25 cellular contexts compared by ENCODE assay signal in the genomic region with DNA sequence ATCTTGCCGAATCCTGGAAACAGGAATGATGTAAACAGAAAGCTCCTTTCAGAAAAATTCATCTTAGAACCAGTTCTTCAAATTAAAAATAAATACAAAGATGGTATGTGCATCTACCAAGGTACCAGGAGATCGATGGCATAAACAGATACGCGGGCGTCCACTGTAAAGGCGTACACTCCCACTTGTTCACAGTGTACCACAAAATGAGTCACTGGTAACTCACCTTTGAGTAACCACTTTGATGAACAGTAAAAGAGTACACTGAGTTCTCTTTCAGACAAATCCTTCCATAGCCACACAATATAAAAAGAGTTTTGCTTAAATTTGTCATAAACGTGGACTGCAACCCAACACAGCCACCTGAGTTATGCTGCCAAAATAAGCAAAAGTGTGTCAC.
DNase-seq lines count a peak whose midpoint lies in the region; ATAC-seq and TF ChIP-seq lines count a peak whose summit lies in the region.
"Had no signal": no experiment of that assay in that cellular context is flagged by ENCODE, and none has a peak within 500 bp of the region (broad histone marks: within the 10 kb centered on the region; RNA-seq: fewer than 3 reads in every experiment).

No MANE protein-coding gene starts in this region.

- H3F3A ChIP-seq in PC-3 (ENCODE audit: low read length, unreplicated experiment) = no peaks in the 10 kb centered on the region

- no peaks in the 10 kb centered on the region for H3K27me3 ChIP-seq in PC-3 (ENCODE audit: low read length)
- H3K27me3 ChIP-seq in left ventricle myocardium inferior (ENCODE audit: low read depth) = peaks cover 19% of the 10 kb centered on the region
- H3K27me3 ChIP-seq: body of pancreas, colonic mucosa, pancreas, right lobe of liver, upper lobe of left lung had no signal

- no peaks in the 10 kb centered on the region for H3K9me2 ChIP-seq in PC-3 (replicated peaks; ENCODE audit: low read length)

- peak overlapping the region; percentile 73 for H3K27ac ChIP-seq in PC-3 (ENCODE audit: low read length)
- no peak overlapping the region for H3K27ac ChIP-seq in left ventricle myocardium inferior (replicated peaks)
- H3K27ac ChIP-seq: body of pancreas, colonic mucosa, heart right ventricle, pancreas, right lobe of liver, SK-N-MC, upper lobe of left lung had no signal

- DNase-seq in Daoy (ENCODE audit: low read depth) (peak; percentile 27), PC-3 (peak; percentile 89), astrocyte of the spinal cord (ENCODE audit: low read depth, low spot score) (peak; percentile 65), kidney tubule cell (ENCODE audit: low spot score) (peak; percentile 31), left ventricle myocardium inferior (no peak), putamen (ENCODE audit: low spot score) (no peak), NCI-H1417 treated with DMSO at 0.1 percent for 48 hours (lab: John Stamatoyannopoulos, UW) (no peak)
- DNase-seq in effector CD8-positive, alpha-beta T cell (lab: John Stamatoyannopoulos, UW) = no peak
- DNase-seq: activated CD8-positive, alpha-beta memory T cell treated with anti-CD3 and anti-CD28 coated beads, Interleukin-2, amount 50 U/mL, for 4 hours; body of pancreas; CD4-positive, alpha-beta T cell; colonic mucosa; DMS 273 treated with DMSO at 0.1 percent for 48 hours; GDM1; heart right ventricle; left ventricle myocardium superior; midbrain; NCI-H1694; pancreas; right lobe of liver; stimulated activated CD4-positive, alpha-beta T cell treated with anti-CD3 and anti-CD28 coated beads, Interleukin-15, amount 100 ng/mL, for 24 hours had no signal

- H3K9me3 ChIP-seq in PC-3 (ENCODE audit: low read length) = no peaks in the 10 kb centered on the region
- H3K9me3 ChIP-seq in left ventricle myocardium inferior (replicated peaks) = no peaks in the 10 kb centered on the region
- H3K9me3 ChIP-seq: body of pancreas, colonic mucosa, heart right ventricle, pancreas, right lobe of liver, upper lobe of left lung had no signal

- no peak overlapping the region for H3K4me3 ChIP-seq in PC-3 (ENCODE audit: low read length)
- no peak overlapping the region for H3K4me3 ChIP-seq in astrocyte of the spinal cord (ENCODE audit: low read depth, low read length)
- H3K4me3 ChIP-seq in left ventricle myocardium inferior = no peak overlapping the region
- H3K4me3 ChIP-seq: body of pancreas, colonic mucosa, right lobe of liver had no signal

- H3K36me3 ChIP-seq in PC-3 (ENCODE audit: low read depth, low read length) (no peaks in the 10 kb centered on the region), left ventricle myocardium inferior (no peaks in the 10 kb centered on the region)
- H3K36me3 ChIP-seq: colonic mucosa, heart right ventricle, pancreas, right lobe of liver, upper lobe of left lung had no signal

- no TSS peak for BruUV-seq in PC-3 (replicated peaks; lab: Mats Ljungman, UMichigan)

- H3K9ac ChIP-seq in PC-3 (ENCODE audit: low read length) = no peak overlapping the region

- no peak for TF ChIP-seq CTCF in PC-3 (conservative IDR thresholded peaks at IDR 0.05; ENCODE audit: low read depth, low read length)
- no peak for TF ChIP-seq CTCF in astrocyte of the spinal cord (IDR thresholded peaks at IDR 0.05; ENCODE audit: low read depth, low read length)
- TF ChIP-seq CTCF in left ventricle myocardium inferior (IDR thresholded peaks at IDR 0.05; ENCODE audit: borderline replicate concordance) = no peak

- ATAC-seq in PC-3 = peak; percentile 76
- ATAC-seq: activated T-helper 17 cell treated with anti-CD3 and anti-CD28 coated beads, Interleukin-2, amount 50 U/mL, for 72 hours; natural killer cell treated with Interleukin-12 subunit alpha and Interleukin-12 subunit beta and Interleukin-15 and Interleukin-18, amount 100 ng/mL, for 72 hours had no signal

- intact Hi-C loops in PC-3 (cut with micrococcal nuclease) (loop anchor here (1.0 to 10.0 kb wide), 4 partner anchors 130 to 901 kb away; no protein-coding TSS in a partner anchor), left ventricle myocardium inferior (cut with micrococcal nuclease) (loop anchor here (2.0 kb wide), 1 partner anchor 155 kb away; no protein-coding TSS in a partner anchor)

- H2AFZ ChIP-seq in PC-3 (ENCODE audit: low read length) = no peak overlapping the region

- no peaks in the 10 kb centered on the region for H4K20me1 ChIP-seq in PC-3 (ENCODE audit: low read length)

- H3K4me1 ChIP-seq in PC-3 (ENCODE audit: insufficient read depth, low read length) = peaks cover 14% of the 10 kb centered on the region
- peaks cover 5% of the 10 kb centered on the region for H3K4me1 ChIP-seq in left ventricle myocardium inferior
- H3K4me1 ChIP-seq: body of pancreas, colonic mucosa, pancreas, right lobe of liver had no signal

- CTCF ChIA-PET in PC-3 (lab: Charles Lee) = interaction anchor here (0.8 to 1.6 kb wide), 3 partner anchors 141 to 223 kb away, joined by 3 to 46 read pairs (median 9); no protein-coding TSS in a partner anchor

- H3K79me2 ChIP-seq in PC-3 (ENCODE audit: low read length) = no peaks in the 10 kb centered on the region

- peak overlapping the region; percentile 42; the same call in 1 of the 2 replicates for H3K4me2 ChIP-seq in PC-3 (ENCODE audit: low read length)

- POLR2A ChIA-PET in PC-3 (lab: Charles Lee; ENCODE audit: unreplicated experiment) = interaction anchor here (0.6 kb wide), 1 partner anchor 76 kb away, joined by 4 read pairs; no protein-coding TSS in a partner anchor

- in situ Hi-C loops in astrocyte of the spinal cord (cut with HindIII; ENCODE audit: low sequenced_read_pairs) = no loop called here

Comparison
In these comparisons a context has a peak if more than half of its experiments do, and no peak if none do; other contexts are left out.
1. DNase-seq: peak in Daoy (single experiment), PC-3 (single experiment), astrocyte of the spinal cord (single experiment) and kidney tubule cell (single experiment); none in left ventricle myocardium inferior (single experiment), putamen (single experiment), effector CD8-positive, alpha-beta T cell (single experiment) and NCI-H1417 treated with DMSO at 0.1 percent for 48 hours (single experiment).